Comparison of ENCODE assay signal across 25 cellular contexts in the genomic region with DNA sequence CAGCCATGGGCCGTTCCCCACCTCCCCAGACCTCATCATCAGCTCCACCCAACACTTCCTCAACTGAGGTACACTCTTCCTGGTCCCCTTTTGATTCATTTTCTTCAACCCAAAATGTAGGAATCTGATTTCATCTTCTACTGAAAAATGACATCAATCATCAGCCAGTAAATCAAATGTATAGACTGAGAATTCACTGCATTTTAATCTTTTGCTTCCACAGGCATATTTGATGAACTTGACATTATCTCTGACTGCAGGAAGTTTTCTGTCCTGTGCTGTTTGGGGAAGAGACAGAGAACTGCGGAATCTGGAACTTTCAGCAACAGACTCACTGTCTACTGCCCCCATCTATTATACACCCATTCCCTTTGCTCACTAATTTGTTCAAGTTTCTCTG. TPM values are rescaled to one million over a fixed set of nuclear protein-coding genes. Genes with fewer than 3 reads are reported as not detected.
"Had no signal": no experiment of that assay in that cellular context is flagged by ENCODE, and none has a peak within 500 bp of the region (broad histone marks: within the 10 kb centered on the region; RNA-seq: fewer than 3 reads in every experiment).

No MANE protein-coding gene starts in this region.

- H3K27me3 Mint-ChIP-seq: activated CD8-positive, alpha-beta memory T cell treated with anti-CD3 and anti-CD28 coated beads, Interleukin-2, amount 10 ng/mL, durations not matched to agents 7 days and 5 days; IgD-negative memory B cell had no signal

- H3K9ac ChIP-seq: KMS-11 had no signal

- H3K36me3 Mint-ChIP-seq: brain, IgD-negative memory B cell had no signal

- H3K27ac ChIP-seq: KMS-11, SK-N-MC had no signal

- H3K4me2 ChIP-seq: KMS-11 had no signal

- DNase-seq: activated CD4-positive, alpha-beta T cell treated with anti-CD3 and anti-CD28 coated beads for 4 hours; activated CD8-positive, alpha-beta memory T cell treated with anti-CD3 and anti-CD28 coated beads, Interleukin-2, amount 10 ng/mL, durations not matched to agents 7 days and 5 days; activated gamma-delta T cell treated with Interleukin-2 at 50 U/mL for 16 hours; activated T-cell treated with anti-CD3 and anti-CD28 coated beads, Interleukin-2, amount 50 U/mL, for 4 hours; amygdala; NCI-H1092; NCI-H1417 treated with DMSO at 0.1 percent for 48 hours; NCI-H1694; NCI-H2029; NCI-H345; NCI-H510A; NCI-H526 treated with DMSO at 0.1 percent for 48 hours; NK-92 treated with Interleukin-12 subunit alpha and Interleukin-12 subunit beta, amount 100 ng/mL, for 24 hours; OCI-M1; RPMI8226 had no signal

- H3K4me3 Mint-ChIP-seq: activated CD8-positive, alpha-beta memory T cell treated with anti-CD3 and anti-CD28 coated beads, Interleukin-2, amount 10 ng/mL, durations not matched to agents 7 days and 5 days; activated naive CD4-positive, alpha-beta T cell treated with anti-CD3 and anti-CD28 coated beads, Interleukin-2, amount 50 U/mL, for 24 hours; activated T-cell treated with anti-CD3 and anti-CD28 coated beads, Interleukin-2, amount 50 U/mL, for 4 hours; brain; IgD-negative memory B cell had no signal

- ATAC-seq: activated CD4-positive, CD25-positive, alpha-beta regulatory T cell treated with anti-CD3 and anti-CD28 coated beads, Interleukin-2, amount 50 U/mL, for 24 hours; activated CD8-positive, alpha-beta memory T cell treated with anti-CD3 and anti-CD28 coated beads, Interleukin-2, amount 10 ng/mL, durations not matched to agents 7 days and 5 days; activated T-cell treated with anti-CD3 and anti-CD28 coated beads, Interleukin-2, amount 50 U/mL, for 4 hours; Panc1; Right ventricle myocardium inferior had no signal

- H3K4me3 ChIP-seq: SK-N-MC had no signal

- H3K4me1 Mint-ChIP-seq: brain had no signal

- H3K9me3 Mint-ChIP-seq: activated T-cell treated with anti-CD3 and anti-CD28 coated beads, Interleukin-2, amount 50 U/mL, for 4 hours; activated T-helper 2 cell treated with anti-CD3 and anti-CD28 coated beads, Interferon-gamma antibody, Interleukin-2, Interleukin-4, amounts not matched to agents 10 μg/mL and 5 μg/mL and 100 μg/mL, durations not matched to agents 14 hours and 24 hours and 36 hours; brain had no signal

- H3K27ac Mint-ChIP-seq: activated CD8-positive, alpha-beta memory T cell treated with anti-CD3 and anti-CD28 coated beads, Interleukin-2, amount 10 ng/mL, durations not matched to agents 7 days and 5 days; activated naive CD4-positive, alpha-beta T cell treated with anti-CD3 and anti-CD28 coated beads, Interleukin-2, amount 50 U/mL, for 24 hours; activated T-helper 2 cell treated with anti-CD3 and anti-CD28 coated beads, Interferon-gamma antibody, Interleukin-2, Interleukin-4, amounts not matched to agents 10 μg/mL and 5 μg/mL and 100 μg/mL, durations not matched to agents 14 hours and 24 hours and 36 hours; brain had no signal

RNA-seq across cellular contexts. Expression of a gene that starts 7.8 kb away (rescaled TPM):
- total RNA-seq: astrocyte had no signal
